ENCODE assay signal across 9 cellular contexts in the genomic region with DNA sequence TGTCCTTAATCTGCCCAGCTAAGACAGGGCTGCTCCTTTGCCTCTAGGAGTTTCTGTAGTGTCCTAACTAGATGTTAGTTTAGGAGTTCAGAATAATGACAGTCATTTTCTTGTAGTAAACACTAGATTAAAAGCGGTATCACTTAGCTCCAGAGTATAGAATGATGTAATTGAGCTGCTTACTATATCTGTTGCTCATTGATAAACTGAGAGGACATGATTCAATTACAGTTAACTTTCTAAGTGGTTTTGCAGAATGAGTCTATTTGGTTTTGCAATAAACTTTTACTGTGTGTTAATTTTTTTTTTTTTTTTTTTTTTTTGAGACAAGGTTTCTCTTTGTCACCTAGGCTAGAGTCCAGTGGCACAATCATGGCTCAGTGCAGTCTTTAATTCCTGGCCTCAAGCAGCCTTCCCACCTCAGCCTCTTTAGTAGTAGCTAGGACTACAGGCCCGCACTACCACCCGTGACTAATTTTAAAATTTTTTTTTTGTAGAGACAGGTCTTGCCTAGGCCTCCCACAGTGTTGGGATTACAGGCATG. TPM values are rescaled to one million over a fixed set of nuclear protein-coding genes. Genes with fewer than 3 reads are reported as not detected.
DNase-seq lines count a peak whose midpoint lies in the region; ATAC-seq, FAIRE-seq and TF ChIP-seq lines count a peak whose summit lies in the region.
"Had no signal": no experiment of that assay in that cellular context is flagged by ENCODE, and none has a peak within 500 bp of the region (broad histone marks: within the 10 kb centered on the region; RNA-seq: fewer than 3 reads in every experiment).

No MANE protein-coding gene starts in this region.

- no peak for TF ChIP-seq POLR2A in H54 (IDR thresholded peaks at IDR 0.05; ENCODE audit: low read depth, low read length)

- H3K27me3 Mint-ChIP-seq in activated CD8-positive, alpha-beta T cell treated with anti-CD3 and anti-CD28 coated beads, Interleukin-2, amount 10 ng/mL, durations not matched to agents 7 days and 5 days (ENCODE audit: low read depth) = no peaks in the 10 kb centered on the region

- TF ChIP-seq CTCF in AG09309 (IDR thresholded peaks at IDR 0.05; ENCODE audit: control insufficient read depth, insufficient read depth, low read depth, low read length, missing control alignments) = no peak
- TF ChIP-seq CTCF in HL-60 (IDR thresholded peaks at IDR 0.05; ENCODE audit: insufficient read depth, low read length) = no peak

- POLR2A ChIA-PET in activated CD8-positive, alpha-beta T cell treated with anti-CD3 and anti-CD28 coated beads, Interleukin-2, amount 10 ng/mL, durations not matched to agents 7 days and 5 days (lab: Charles Lee) = no interaction called here

- no peak for ATAC-seq in activated CD8-positive, alpha-beta T cell treated with anti-CD3 and anti-CD28 coated beads, Interleukin-2, amount 10 ng/mL, durations not matched to agents 7 days and 5 days

- peak overlapping the region; percentile 83 for H3K4me3 Mint-ChIP-seq in activated CD8-positive, alpha-beta T cell treated with anti-CD3 and anti-CD28 coated beads, Interleukin-2, amount 10 ng/mL, durations not matched to agents 7 days and 5 days

- peak overlapping the region; percentile 5; the same call in 1 of the 2 replicates for H3K27ac ChIP-seq in HL-60 (replicated peaks)

- no peak for FAIRE-seq in H54 (lab: Jason Lieb, UNC)

- peak overlapping the region; percentile 39 for H3K27ac Mint-ChIP-seq in activated CD8-positive, alpha-beta T cell treated with anti-CD3 and anti-CD28 coated beads, Interleukin-2, amount 10 ng/mL, durations not matched to agents 7 days and 5 days

- DNase-seq in AG09309 (ENCODE audit: low read depth) (no peak), HL-60 (ENCODE audit: low read depth in 1 of 2, low spot score in 1 of 2) (peak in 1 of 2 experiments; percentile 34), iris pigment epithelial cell (ENCODE audit: low read depth) (peak; percentile 45), NCI-H2196 treated with DMSO at 0.1 percent for 48 hours (lab: John Stamatoyannopoulos, UW; ENCODE audit: unreplicated experiment) (no peak), H54 (ENCODE audit: insufficient read length, low spot score) (no peak), NAMALWA (ENCODE audit: low spot score) (no peak), D341Med (ENCODE audit: low spot score) (no peak)
- no peak for DNase-seq in activated CD8-positive, alpha-beta T cell treated with anti-CD3 and anti-CD28 coated beads, Interleukin-2, amount 10 ng/mL, durations not matched to agents 7 days and 5 days
- DNase-seq: NCI-H1417 treated with DMSO at 0.1 percent for 48 hours had no signal

- H3K36me3 Mint-ChIP-seq in activated CD8-positive, alpha-beta T cell treated with anti-CD3 and anti-CD28 coated beads, Interleukin-2, amount 10 ng/mL, durations not matched to agents 7 days and 5 days (ENCODE audit: low read depth) = peaks cover 16% of the 10 kb centered on the region

- H3K27me3 ChIP-seq in HL-60 (ENCODE audit: insufficient read depth, poor library complexity, severe bottlenecking) = no peaks in the 10 kb centered on the region

- peak overlapping the region; percentile 82; the same call in 1 of the 2 replicates for H3K4me3 ChIP-seq in AG09309 (ENCODE audit: control insufficient read depth, low read depth, low read length)
- H3K4me3 ChIP-seq in HL-60 (replicated peaks; ENCODE audit: insufficient read depth, low read length) = no peak overlapping the region

- peaks cover 23% of the 10 kb centered on the region for H3K4me1 Mint-ChIP-seq in activated CD8-positive, alpha-beta T cell treated with anti-CD3 and anti-CD28 coated beads, Interleukin-2, amount 10 ng/mL, durations not matched to agents 7 days and 5 days (ENCODE audit: low read depth)

- CTCF ChIA-PET in activated CD8-positive, alpha-beta T cell treated with anti-CD3 and anti-CD28 coated beads, Interleukin-2, amount 10 ng/mL, durations not matched to agents 7 days and 5 days (lab: Charles Lee) = interaction anchor here (1.5 to 7.9 kb wide), 3 partner anchors 9 to 383 kb away, joined by 4 to 79 read pairs (median 73); no protein-coding TSS in a partner anchor

- H3K9me3 Mint-ChIP-seq in activated CD8-positive, alpha-beta T cell treated with anti-CD3 and anti-CD28 coated beads, Interleukin-2, amount 10 ng/mL, durations not matched to agents 7 days and 5 days (ENCODE audit: insufficient read depth) = no peaks in the 10 kb centered on the region

RNA-seq across cellular contexts. Expression of gene STMP1, which starts 1.8 kb away (rescaled TPM):
- total RNA-seq in activated CD8-positive, alpha-beta T cell treated with anti-CD3 and anti-CD28 coated beads, Interleukin-2, amount 10 ng/mL, durations not matched to agents 7 days and 5 days = 10 to 100 TPM; 22.2 to 22.9 TPM
